Comparison of ENCODE assay signal across 14 cellular contexts in genomic region chr9:128257086-128257825, GRCh38.
"Had no signal": no experiment of that assay in that cellular context is flagged by ENCODE, and none has a peak within 500 bp of the region (broad histone marks: within the 10 kb centered on the region; RNA-seq: fewer than 3 reads in every experiment).

No MANE protein-coding gene starts in this region.

- H3K27ac Mint-ChIP-seq: memory B cell; natural killer cell treated with Interleukin-12 subunit alpha and Interleukin-12 subunit beta and Interleukin-15 and Interleukin-18, amount 100 ng/mL, for 72 hours; T-helper 2 cell treated with Interferon-gamma antibody and Interleukin-4, amounts not matched to agents 5 μg/mL and 100 μg/mL, for 36 hours had no signal

- FAIRE-seq: keratinocyte had no signal

- H3K27me3 ChIP-seq: cardiac muscle cell, tibial nerve had no signal

- H3K9me3 Mint-ChIP-seq: memory B cell; natural killer cell treated with Interleukin-12 subunit alpha and Interleukin-12 subunit beta and Interleukin-15 and Interleukin-18, amount 100 ng/mL, for 72 hours; T-helper 2 cell treated with Interferon-gamma antibody and Interleukin-4, amounts not matched to agents 5 μg/mL and 100 μg/mL, for 36 hours had no signal

- ATAC-seq: gastroesophageal sphincter; natural killer cell treated with Interleukin-12 subunit alpha and Interleukin-12 subunit beta and Interleukin-15 and Interleukin-18, amount 100 ng/mL, for 72 hours had no signal

- H3K4me3 Mint-ChIP-seq: memory B cell; natural killer cell treated with Interleukin-12 subunit alpha and Interleukin-12 subunit beta and Interleukin-15 and Interleukin-18, amount 100 ng/mL, for 72 hours; T-helper 2 cell treated with Interferon-gamma antibody and Interleukin-4, amounts not matched to agents 5 μg/mL and 100 μg/mL, for 36 hours had no signal

- H3K9me3 ChIP-seq: gastroesophageal sphincter, left ventricle myocardium inferior, tibial nerve had no signal

- H3K4me3 ChIP-seq: cardiac muscle cell, gastroesophageal sphincter, left ventricle myocardium inferior, tibial nerve had no signal

- H3K27ac ChIP-seq: cardiac muscle cell, gastroesophageal sphincter, left ventricle myocardium inferior, tibial nerve had no signal

- DNase-seq: activated CD4-positive, alpha-beta T cell treated with anti-CD3 and anti-CD28 coated beads, Interleukin-2, amount 50 U/mL, for 4 hours; activated CD4-positive, CD25-positive, alpha-beta regulatory T cell treated with anti-CD3 and anti-CD28 coated beads, Interleukin-2, amount 50 U/mL, for 72 hours; activated naive CD4-positive, alpha-beta T cell treated with Interleukin-2 at 50 U/mL for 16 hours; cortex of kidney; effector memory CD4-positive, alpha-beta T cell; left ventricle myocardium inferior; retina had no signal

- H3K4me1 ChIP-seq: gastroesophageal sphincter, left ventricle myocardium inferior had no signal
